In the genomic region with DNA sequence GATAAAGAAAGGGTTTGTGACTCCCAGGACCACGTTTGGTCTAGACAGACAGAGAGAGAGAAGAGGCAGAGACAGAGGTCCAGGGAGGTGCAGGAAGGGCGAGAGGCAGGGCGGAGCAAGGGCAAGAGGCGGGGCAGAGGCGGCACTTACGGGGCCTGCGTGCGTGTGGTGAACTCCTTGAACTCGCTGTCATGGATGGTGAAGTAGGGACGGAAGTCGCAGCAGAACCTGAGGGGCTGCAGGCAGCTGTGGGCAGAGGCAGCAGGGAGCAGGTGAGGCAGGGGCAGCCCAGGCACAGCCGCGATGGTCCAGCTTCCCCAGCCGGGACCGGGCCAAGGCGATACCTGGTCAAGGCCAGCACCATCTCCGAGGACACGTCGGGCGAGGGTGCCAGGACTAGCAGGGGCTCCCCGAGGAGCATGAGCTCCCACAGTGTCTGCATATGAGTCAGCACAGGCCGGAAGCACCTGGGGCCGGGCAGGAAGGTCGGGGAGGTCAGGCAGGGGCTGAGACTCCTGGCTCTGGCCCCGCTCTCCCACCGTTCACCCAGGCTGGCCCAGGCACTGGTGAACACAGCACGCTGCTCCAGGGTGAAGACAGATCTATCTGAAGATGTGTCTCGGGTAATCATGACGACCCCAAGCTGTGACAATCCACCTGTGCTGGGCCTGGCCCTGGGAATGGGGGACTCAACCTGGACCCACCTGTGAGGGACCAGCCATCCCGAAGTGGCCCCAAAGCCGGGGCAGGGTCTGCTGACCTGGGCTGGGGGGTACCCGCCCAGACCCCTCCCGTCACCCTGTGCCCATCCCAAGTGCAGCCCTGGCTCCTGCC, we compare ENCODE assay signal across 8 cellular contexts.
DNase-seq lines count a peak whose midpoint lies in the region; ATAC-seq lines count a peak whose summit lies in the region.

No MANE protein-coding gene starts in this region.

- H3K4me1 Mint-ChIP-seq in effector memory CD8-positive, alpha-beta T cell (ENCODE audit: low read depth in 2 of 2): peaks cover 17% of the 10 kb centered on the region in 2 donors

- H4K20me1 ChIP-seq in BLaER1: peaks cover 17% of the 10 kb centered on the region; the same call in 1 of the 2 replicates

- no peaks in the 10 kb centered on the region for H3K27me3 ChIP-seq in BLaER1

- H3K27me3 Mint-ChIP-seq in effector memory CD8-positive, alpha-beta T cell: no peaks in the 10 kb centered on the region

- H3K27ac Mint-ChIP-seq in effector memory CD8-positive, alpha-beta T cell: peak overlapping the region; percentile 62 to 91

- H3K9me3 ChIP-seq in BLaER1: no peaks in the 10 kb centered on the region

- H3K4me3 Mint-ChIP-seq in effector memory CD8-positive, alpha-beta T cell: peak overlapping the region; percentile 73 to 85

- H3K36me3 Mint-ChIP-seq in effector memory CD8-positive, alpha-beta T cell (ENCODE audit: insufficient read depth): no peaks in the 10 kb centered on the region

- ATAC-seq in GM19372 (IDR thresholded peaks at IDR 0.05; ENCODE audit: low read depth, unreplicated experiment) (peak; percentile 53), HG03460 (IDR thresholded peaks at IDR 0.05; ENCODE audit: unreplicated experiment) (peak; percentile 73)
- peak; percentile 93 for ATAC-seq in effector memory CD8-positive, alpha-beta T cell (replicated peaks)

- no peaks in the 10 kb centered on the region for H3K36me3 ChIP-seq in BLaER1

- H3K4me2 ChIP-seq in BLaER1: peak overlapping the region; percentile 100

- peak overlapping the region; percentile 86 for H3K9ac ChIP-seq in BLaER1

- peak overlapping the region; percentile 66 for H3K4me3 ChIP-seq in BLaER1

- no peaks in the 10 kb centered on the region for H3K9me3 Mint-ChIP-seq in effector memory CD8-positive, alpha-beta T cell

- peak; percentile 34 for DNase-seq in activated CD4-positive, CD25-positive, alpha-beta regulatory T cell treated with anti-CD3 and anti-CD28 coated beads, Interleukin-2, amount 50 U/mL, for 16 hours (ENCODE audit: low read depth, low spot score)
- DNase-seq in effector memory CD8-positive, alpha-beta T cell: peak; percentile 59 to 63 (median 63)
- peak; percentile 73 for DNase-seq in stimulated activated CD4-positive, alpha-beta T cell treated with anti-CD3 and anti-CD28 coated beads, Interleukin-1b, Interleukin-23, amount 100 ng/mL, for 48 hours
- no peak for DNase-seq in NCI-H1092 treated with DMSO at 0.1 percent for 48 hours (lab: John Stamatoyannopoulos, UW)
- DNase-seq in DMS153 (lab: John Stamatoyannopoulos, UW): no peak

- peaks cover 96% of the 10 kb centered on the region for H3K4me1 ChIP-seq in BLaER1

- peak overlapping the region; percentile 97 for H3K27ac ChIP-seq in BLaER1

Comparison
In these comparisons a context has a peak if more than half of its experiments do, and no peak if none do; other contexts are left out.
1. DNase-seq: peak in activated CD4-positive, CD25-positive, alpha-beta regulatory T cell treated with anti-CD3 and anti-CD28 coated beads, Interleukin-2, amount 50 U/mL, for 16 hours (single experiment), effector memory CD8-positive, alpha-beta T cell (3 of 3) and stimulated activated CD4-positive, alpha-beta T cell treated with anti-CD3 and anti-CD28 coated beads, Interleukin-1b, Interleukin-23, amount 100 ng/mL, for 48 hours (single experiment); none in NCI-H1092 treated with DMSO at 0.1 percent for 48 hours (single experiment) and DMS153 (single experiment).
2. Peak in every context shown above with its lines, with median percentiles within 50 percentile points of each other: ATAC-seq.